In the genomic region with DNA sequence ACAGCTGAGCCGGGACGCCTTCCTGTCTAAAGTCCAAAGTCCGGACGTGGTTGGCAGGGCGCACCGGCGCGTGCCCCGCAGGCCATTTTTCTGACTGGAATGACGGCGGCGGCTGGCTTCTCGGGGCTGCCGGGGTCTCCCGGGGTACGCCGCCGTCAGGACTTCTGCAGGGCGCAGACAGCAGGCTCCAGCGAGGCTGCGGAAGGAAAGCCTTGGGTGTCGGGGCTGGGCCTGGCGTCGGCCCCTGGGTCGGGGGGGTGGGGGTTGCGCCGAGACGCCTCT, we compare ENCODE assay signal across 1 cellular context.
TF ChIP-seq lines count a peak whose summit lies in the region.

No MANE protein-coding gene starts in this region.

TF ChIP-seq in HepG2, 621 proteins besides CTCF, POLR2A, EP300 and RAD21 (continued from another document and continues in another):
- TF ChIP-seq, protein P1, sequence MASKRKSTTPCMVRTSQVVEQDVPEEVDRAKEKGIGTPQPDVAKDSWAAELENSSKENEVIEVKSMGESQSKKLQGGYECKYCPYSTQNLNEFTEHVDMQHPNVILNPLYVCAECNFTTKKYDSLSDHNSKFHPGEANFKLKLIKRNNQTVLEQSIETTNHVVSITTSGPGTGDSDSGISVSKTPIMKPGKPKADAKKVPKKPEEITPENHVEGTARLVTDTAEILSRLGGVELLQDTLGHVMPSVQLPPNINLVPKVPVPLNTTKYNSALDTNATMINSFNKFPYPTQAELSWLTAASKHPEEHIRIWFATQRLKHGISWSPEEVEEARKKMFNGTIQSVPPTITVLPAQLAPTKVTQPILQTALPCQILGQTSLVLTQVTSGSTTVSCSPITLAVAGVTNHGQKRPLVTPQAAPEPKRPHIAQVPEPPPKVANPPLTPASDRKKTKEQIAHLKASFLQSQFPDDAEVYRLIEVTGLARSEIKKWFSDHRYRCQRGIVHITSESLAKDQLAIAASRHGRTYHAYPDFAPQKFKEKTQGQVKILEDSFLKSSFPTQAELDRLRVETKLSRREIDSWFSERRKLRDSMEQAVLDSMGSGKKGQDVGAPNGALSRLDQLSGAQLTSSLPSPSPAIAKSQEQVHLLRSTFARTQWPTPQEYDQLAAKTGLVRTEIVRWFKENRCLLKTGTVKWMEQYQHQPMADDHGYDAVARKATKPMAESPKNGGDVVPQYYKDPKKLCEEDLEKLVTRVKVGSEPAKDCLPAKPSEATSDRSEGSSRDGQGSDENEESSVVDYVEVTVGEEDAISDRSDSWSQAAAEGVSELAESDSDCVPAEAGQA (IDR thresholded peaks at IDR 0.05; ENCODE audit: low read depth), result peak; percentile 96
- TF ChIP-seq, protein P1 (CRISPR knock-in tag; IDR thresholded peaks at IDR 0.05; ENCODE audit: borderline replicate concordance), result peak; percentile 97
- TF ChIP-seq ZNF564 (CRISPR knock-in tag; IDR thresholded peaks at IDR 0.05) (peak; percentile 57), ZNF335 (CRISPR knock-in tag; IDR thresholded peaks at IDR 0.05) (peak; percentile 85; the same call in 1 of the 2 replicates), YEATS2 (CRISPR knock-in tag; IDR thresholded peaks at IDR 0.05; ENCODE audit: borderline replicate concordance) (peak; percentile 79; the same call in 1 of the 2 replicates), DNMT1 (CRISPR knock-in tag; IDR thresholded peaks at IDR 0.05) (0 out of 2 replicates have a peak, but pooled peaks have one; percentile 3), ZNF430 (CRISPR knock-in tag; IDR thresholded peaks at IDR 0.05) (peak; percentile 89), ZNF782 (CRISPR knock-in tag; IDR thresholded peaks at IDR 0.05; ENCODE audit: borderline replicate concordance) (no peak; the same call in none of the 2 replicates), NR2F6 (IDR thresholded peaks at IDR 0.05) (0 out of 2 replicates have a peak, but pooled peaks have one; percentile 52), NR2F6 (CRISPR knock-in tag; IDR thresholded peaks at IDR 0.05) (peak; percentile 91; the same call in 1 of the 2 replicates), SKI (IDR thresholded peaks at IDR 0.05; ENCODE audit: partially characterized antibody) (peak; percentile 97), TEAD3 (CRISPR knock-in tag; optimal IDR thresholded peaks at IDR 0.05; ENCODE audit: borderline replicate concordance) (peak; percentile 87), RBAK (CRISPR knock-in tag; IDR thresholded peaks at IDR 0.05) (peak; percentile 50), POLR2G (IDR thresholded peaks at IDR 0.05; ENCODE audit: low read depth, low read length) (peak; percentile 99), ZNF577 (CRISPR knock-in tag; IDR thresholded peaks at IDR 0.05; ENCODE audit: borderline replicate concordance, low read depth) (0 out of 2 replicates have a peak, but pooled peaks have one; percentile 66), ZNF501 (CRISPR knock-in tag; IDR thresholded peaks at IDR 0.05) (peak; percentile 99; the same call in 1 of the 2 replicates), NR3C1 (CRISPR knock-in tag; IDR thresholded peaks at IDR 0.05) (no peak), ZNF816 (CRISPR knock-in tag; IDR thresholded peaks at IDR 0.05; ENCODE audit: borderline replicate concordance) (peak; percentile 99), ZNF33A (CRISPR knock-in tag; IDR thresholded peaks at IDR 0.05; ENCODE audit: borderline replicate concordance) (peak; percentile 98), ZNF83 (CRISPR knock-in tag; IDR thresholded peaks at IDR 0.05; ENCODE audit: borderline replicate concordance) (no peak), ZNF850 (CRISPR knock-in tag; conservative IDR thresholded peaks at IDR 0.05) (0 out of 2 replicates have a peak, but pooled peaks have one; percentile 89), ZNF75D (CRISPR knock-in tag; IDR thresholded peaks at IDR 0.05; ENCODE audit: borderline replicate concordance) (no peak; the same call in 1 of the 2 replicates), MTF1 (CRISPR knock-in tag; IDR thresholded peaks at IDR 0.05) (peak; percentile 65; the same call in 1 of the 2 replicates), TGIF2 (CRISPR knock-in tag; IDR thresholded peaks at IDR 0.05) (peak; percentile 97)
- TF ChIP-seq, protein P2, sequence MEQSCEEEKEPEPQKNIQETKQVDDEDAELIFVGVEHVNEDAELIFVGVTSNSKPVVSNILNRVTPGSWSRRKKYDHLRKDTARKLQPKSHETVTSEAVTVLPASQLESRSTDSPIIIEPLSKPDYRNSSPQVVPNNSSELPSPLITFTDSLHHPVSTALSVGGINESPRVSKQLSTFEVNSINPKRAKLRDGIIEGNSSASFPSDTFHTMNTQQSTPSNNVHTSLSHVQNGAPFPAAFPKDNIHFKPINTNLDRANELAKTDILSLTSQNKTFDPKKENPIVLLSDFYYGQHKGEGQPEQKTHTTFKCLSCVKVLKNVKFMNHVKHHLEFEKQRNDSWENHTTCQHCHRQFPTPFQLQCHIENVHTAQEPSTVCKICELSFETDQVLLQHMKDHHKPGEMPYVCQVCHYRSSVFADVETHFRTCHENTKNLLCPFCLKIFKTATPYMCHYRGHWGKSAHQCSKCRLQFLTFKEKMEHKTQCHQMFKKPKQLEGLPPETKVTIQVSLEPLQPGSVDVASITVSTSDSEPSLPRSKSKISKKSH (CRISPR knock-in tag; IDR thresholded peaks at IDR 0.05; ENCODE audit: borderline replicate concordance), result peak; percentile 92
- TF ChIP-seq, protein P3, sequence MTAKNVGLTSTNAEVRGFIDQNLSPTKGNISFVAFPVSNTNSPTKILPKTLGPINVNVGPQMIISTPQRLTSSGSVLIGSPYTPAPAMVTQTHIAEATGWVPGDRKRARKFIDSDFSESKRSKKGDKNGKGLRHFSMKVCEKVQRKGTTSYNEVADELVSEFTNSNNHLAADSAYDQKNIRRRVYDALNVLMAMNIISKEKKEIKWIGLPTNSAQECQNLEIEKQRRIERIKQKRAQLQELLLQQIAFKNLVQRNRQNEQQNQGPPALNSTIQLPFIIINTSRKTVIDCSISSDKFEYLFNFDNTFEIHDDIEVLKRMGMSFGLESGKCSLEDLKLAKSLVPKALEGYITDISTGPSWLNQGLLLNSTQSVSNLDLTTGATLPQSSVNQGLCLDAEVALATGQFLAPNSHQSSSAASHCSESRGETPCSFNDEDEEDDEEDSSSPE (CRISPR knock-in tag; IDR thresholded peaks at IDR 0.05), result peak; percentile 82
- TF ChIP-seq, protein P4, sequence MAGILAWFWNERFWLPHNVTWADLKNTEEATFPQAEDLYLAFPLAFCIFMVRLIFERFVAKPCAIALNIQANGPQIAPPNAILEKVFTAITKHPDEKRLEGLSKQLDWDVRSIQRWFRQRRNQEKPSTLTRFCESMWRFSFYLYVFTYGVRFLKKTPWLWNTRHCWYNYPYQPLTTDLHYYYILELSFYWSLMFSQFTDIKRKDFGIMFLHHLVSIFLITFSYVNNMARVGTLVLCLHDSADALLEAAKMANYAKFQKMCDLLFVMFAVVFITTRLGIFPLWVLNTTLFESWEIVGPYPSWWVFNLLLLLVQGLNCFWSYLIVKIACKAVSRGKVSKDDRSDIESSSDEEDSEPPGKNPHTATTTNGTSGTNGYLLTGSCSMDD (CRISPR knock-in tag; IDR thresholded peaks at IDR 0.05), result 0 out of 2 replicates have a peak, but pooled peaks have one; percentile 75
- TF ChIP-seq, protein P5, sequence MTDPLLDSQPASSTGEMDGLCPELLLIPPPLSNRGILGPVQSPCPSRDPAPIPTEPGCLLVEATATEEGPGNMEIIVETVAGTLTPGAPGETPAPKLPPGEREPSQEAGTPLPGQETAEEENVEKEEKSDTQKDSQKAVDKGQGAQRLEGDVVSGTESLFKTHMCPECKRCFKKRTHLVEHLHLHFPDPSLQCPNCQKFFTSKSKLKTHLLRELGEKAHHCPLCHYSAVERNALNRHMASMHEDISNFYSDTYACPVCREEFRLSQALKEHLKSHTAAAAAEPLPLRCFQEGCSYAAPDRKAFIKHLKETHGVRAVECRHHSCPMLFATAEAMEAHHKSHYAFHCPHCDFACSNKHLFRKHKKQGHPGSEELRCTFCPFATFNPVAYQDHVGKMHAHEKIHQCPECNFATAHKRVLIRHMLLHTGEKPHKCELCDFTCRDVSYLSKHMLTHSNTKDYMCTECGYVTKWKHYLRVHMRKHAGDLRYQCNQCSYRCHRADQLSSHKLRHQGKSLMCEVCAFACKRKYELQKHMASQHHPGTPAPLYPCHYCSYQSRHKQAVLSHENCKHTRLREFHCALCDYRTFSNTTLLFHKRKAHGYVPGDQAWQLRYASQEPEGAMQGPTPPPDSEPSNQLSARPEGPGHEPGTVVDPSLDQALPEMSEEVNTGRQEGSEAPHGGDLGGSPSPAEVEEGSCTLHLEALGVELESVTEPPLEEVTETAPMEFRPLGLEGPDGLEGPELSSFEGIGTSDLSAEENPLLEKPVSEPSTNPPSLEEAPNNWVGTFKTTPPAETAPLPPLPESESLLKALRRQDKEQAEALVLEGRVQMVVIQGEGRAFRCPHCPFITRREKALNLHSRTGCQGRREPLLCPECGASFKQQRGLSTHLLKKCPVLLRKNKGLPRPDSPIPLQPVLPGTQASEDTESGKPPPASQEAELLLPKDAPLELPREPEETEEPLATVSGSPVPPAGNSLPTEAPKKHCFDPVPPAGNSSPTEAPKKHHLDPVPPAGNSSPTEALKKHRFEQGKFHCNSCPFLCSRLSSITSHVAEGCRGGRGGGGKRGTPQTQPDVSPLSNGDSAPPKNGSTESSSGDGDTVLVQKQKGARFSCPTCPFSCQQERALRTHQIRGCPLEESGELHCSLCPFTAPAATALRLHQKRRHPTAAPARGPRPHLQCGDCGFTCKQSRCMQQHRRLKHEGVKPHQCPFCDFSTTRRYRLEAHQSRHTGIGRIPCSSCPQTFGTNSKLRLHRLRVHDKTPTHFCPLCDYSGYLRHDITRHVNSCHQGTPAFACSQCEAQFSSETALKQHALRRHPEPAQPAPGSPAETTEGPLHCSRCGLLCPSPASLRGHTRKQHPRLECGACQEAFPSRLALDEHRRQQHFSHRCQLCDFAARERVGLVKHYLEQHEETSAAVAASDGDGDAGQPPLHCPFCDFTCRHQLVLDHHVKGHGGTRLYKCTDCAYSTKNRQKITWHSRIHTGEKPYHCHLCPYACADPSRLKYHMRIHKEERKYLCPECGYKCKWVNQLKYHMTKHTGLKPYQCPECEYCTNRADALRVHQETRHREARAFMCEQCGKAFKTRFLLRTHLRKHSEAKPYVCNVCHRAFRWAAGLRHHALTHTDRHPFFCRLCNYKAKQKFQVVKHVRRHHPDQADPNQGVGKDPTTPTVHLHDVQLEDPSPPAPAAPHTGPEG (CRISPR knock-in tag; IDR thresholded peaks at IDR 0.05), result peak; percentile 86; the same call in 1 of the 2 replicates
- TF ChIP-seq, protein P6, sequence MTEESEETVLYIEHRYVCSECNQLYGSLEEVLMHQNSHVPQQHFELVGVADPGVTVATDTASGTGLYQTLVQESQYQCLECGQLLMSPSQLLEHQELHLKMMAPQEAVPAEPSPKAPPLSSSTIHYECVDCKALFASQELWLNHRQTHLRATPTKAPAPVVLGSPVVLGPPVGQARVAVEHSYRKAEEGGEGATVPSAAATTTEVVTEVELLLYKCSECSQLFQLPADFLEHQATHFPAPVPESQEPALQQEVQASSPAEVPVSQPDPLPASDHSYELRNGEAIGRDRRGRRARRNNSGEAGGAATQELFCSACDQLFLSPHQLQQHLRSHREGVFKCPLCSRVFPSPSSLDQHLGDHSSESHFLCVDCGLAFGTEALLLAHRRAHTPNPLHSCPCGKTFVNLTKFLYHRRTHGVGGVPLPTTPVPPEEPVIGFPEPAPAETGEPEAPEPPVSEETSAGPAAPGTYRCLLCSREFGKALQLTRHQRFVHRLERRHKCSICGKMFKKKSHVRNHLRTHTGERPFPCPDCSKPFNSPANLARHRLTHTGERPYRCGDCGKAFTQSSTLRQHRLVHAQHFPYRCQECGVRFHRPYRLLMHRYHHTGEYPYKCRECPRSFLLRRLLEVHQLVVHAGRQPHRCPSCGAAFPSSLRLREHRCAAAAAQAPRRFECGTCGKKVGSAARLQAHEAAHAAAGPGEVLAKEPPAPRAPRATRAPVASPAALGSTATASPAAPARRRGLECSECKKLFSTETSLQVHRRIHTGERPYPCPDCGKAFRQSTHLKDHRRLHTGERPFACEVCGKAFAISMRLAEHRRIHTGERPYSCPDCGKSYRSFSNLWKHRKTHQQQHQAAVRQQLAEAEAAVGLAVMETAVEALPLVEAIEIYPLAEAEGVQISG (CRISPR knock-in tag; IDR thresholded peaks at IDR 0.05), result peak; percentile 89
- TF ChIP-seq, protein P7, sequence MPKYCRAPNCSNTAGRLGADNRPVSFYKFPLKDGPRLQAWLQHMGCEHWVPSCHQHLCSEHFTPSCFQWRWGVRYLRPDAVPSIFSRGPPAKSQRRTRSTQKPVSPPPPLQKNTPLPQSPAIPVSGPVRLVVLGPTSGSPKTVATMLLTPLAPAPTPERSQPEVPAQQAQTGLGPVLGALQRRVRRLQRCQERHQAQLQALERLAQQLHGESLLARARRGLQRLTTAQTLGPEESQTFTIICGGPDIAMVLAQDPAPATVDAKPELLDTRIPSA (CRISPR knock-in tag; IDR thresholded peaks at IDR 0.05; ENCODE audit: borderline replicate concordance), result peak; percentile 95
- TF ChIP-seq, protein P8, sequence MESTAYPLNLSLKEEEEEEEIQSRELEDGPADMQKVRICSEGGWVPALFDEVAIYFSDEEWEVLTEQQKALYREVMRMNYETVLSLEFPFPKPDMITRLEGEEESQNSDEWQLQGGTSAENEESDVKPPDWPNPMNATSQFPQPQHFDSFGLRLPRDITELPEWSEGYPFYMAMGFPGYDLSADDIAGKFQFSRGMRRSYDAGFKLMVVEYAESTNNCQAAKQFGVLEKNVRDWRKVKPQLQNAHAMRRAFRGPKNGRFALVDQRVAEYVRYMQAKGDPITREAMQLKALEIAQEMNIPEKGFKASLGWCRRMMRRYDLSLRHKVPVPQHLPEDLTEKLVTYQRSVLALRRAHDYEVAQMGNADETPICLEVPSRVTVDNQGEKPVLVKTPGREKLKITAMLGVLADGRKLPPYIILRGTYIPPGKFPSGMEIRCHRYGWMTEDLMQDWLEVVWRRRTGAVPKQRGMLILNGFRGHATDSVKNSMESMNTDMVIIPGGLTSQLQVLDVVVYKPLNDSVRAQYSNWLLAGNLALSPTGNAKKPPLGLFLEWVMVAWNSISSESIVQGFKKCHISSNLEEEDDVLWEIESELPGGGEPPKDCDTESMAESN (CRISPR knock-in tag; conservative IDR thresholded peaks at IDR 0.05), result peak; percentile 98
- TF ChIP-seq, protein P9, sequence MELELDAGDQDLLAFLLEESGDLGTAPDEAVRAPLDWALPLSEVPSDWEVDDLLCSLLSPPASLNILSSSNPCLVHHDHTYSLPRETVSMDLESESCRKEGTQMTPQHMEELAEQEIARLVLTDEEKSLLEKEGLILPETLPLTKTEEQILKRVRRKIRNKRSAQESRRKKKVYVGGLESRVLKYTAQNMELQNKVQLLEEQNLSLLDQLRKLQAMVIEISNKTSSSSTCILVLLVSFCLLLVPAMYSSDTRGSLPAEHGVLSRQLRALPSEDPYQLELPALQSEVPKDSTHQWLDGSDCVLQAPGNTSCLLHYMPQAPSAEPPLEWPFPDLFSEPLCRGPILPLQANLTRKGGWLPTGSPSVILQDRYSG (CRISPR knock-in tag; IDR thresholded peaks at IDR 0.05), result 0 out of 2 replicates have a peak, but pooled peaks have one; percentile 24
